In the genomic region with DNA sequence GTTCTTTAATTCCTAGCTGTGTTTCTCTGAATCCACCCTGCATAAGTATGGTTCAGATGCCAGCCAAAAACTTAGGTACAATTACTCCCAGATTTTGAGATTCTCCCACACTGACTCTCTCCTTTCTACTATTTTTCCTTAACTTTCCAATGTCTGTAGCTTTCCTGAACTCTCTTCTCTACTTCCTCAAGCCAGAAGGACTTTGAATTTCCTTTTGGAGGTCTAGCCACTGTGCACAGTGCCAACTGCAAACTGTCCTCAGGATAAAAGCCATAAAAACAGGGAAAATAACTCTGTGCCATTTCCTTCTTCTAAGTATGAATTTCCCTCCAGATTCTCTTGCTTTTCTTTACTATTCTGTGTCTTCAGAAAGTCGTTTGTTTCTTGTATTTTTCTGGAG, we compare ENCODE assay signal across 1 cellular context.
TF ChIP-seq lines count a peak whose summit lies in the region.

No MANE protein-coding gene starts in this region.

TF ChIP-seq in HepG2, 621 proteins besides CTCF, POLR2A, EP300 and RAD21 (continued from another document):
- TF ChIP-seq SALL1 (CRISPR knock-in tag; IDR thresholded peaks at IDR 0.05) (no peak), PHF21A (CRISPR knock-in tag; IDR thresholded peaks at IDR 0.05) (no peak), RELA (CRISPR knock-in tag; IDR thresholded peaks at IDR 0.05) (no peak), ZNF101 (CRISPR knock-in tag; IDR thresholded peaks at IDR 0.05; ENCODE audit: borderline replicate concordance, low read depth) (no peak), MLLT10 (CRISPR knock-in tag; IDR thresholded peaks at IDR 0.05) (no peak), ZNF709 (CRISPR knock-in tag; IDR thresholded peaks at IDR 0.05) (no peak), ZNF552 (CRISPR knock-in tag; IDR thresholded peaks at IDR 0.05; ENCODE audit: borderline replicate concordance) (no peak)
- TF ChIP-seq, protein P1, sequence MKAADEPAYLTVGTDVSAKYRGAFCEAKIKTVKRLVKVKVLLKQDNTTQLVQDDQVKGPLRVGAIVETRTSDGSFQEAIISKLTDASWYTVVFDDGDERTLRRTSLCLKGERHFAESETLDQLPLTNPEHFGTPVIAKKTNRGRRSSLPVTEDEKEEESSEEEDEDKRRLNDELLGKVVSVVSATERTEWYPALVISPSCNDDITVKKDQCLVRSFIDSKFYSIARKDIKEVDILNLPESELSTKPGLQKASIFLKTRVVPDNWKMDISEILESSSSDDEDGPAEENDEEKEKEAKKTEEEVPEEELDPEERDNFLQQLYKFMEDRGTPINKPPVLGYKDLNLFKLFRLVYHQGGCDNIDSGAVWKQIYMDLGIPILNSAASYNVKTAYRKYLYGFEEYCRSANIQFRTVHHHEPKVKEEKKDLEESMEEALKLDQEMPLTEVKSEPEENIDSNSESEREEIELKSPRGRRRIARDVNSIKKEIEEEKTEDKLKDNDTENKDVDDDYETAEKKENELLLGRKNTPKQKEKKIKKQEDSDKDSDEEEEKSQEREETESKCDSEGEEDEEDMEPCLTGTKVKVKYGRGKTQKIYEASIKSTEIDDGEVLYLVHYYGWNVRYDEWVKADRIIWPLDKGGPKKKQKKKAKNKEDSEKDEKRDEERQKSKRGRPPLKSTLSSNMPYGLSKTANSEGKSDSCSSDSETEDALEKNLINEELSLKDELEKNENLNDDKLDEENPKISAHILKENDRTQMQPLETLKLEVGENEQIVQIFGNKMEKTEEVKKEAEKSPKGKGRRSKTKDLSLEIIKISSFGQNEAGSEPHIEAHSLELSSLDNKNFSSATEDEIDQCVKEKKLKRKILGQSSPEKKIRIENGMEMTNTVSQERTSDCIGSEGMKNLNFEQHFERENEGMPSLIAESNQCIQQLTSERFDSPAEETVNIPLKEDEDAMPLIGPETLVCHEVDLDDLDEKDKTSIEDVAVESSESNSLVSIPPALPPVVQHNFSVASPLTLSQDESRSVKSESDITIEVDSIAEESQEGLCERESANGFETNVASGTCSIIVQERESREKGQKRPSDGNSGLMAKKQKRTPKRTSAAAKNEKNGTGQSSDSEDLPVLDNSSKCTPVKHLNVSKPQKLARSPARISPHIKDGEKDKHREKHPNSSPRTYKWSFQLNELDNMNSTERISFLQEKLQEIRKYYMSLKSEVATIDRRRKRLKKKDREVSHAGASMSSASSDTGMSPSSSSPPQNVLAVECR (CRISPR knock-in tag; IDR thresholded peaks at IDR 0.05; ENCODE audit: borderline replicate concordance): no peak
